ENCODE assay signal across 24 cellular contexts in the genomic region with DNA sequence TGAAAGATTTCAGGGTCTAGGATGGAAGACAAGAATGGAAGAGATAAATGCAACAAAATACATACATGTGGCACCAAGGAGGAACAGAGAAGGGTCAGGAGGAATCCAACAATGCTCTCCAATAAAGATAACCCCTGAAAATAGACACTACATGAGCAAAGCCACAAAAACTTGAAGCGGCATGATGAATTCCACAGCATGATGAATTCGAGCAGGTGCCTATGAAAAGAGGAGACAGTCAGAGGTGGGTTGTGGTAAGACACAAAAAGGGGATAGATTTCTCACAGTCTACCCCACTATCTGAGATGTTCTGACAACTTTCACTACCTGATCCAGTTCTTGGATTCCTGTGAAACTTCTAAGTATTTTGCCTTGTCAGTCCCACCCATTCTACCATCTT.
"Had no signal": no experiment of that assay in that cellular context is flagged by ENCODE, and none has a peak within 500 bp of the region (broad histone marks: within the 10 kb centered on the region; RNA-seq: fewer than 3 reads in every experiment).

No MANE protein-coding gene starts in this region.

- ATAC-seq: foreskin keratinocyte; gastroesophageal sphincter; heart left ventricle; left cardiac atrium; left lung; left ventricle myocardium superior; lower lobe of right lung; mucosa of descending colon; naive thymus-derived CD8-positive, alpha-beta T cell had no signal

- H3K4me3 Mint-ChIP-seq: mesothelial cell of epicardium; naive B cell; naive thymus-derived CD8-positive, alpha-beta T cell had no signal

- H3K9me3 Mint-ChIP-seq: mesothelial cell of epicardium had no signal

- H3K9me3 ChIP-seq: esophagus muscularis mucosa, gastroesophageal sphincter, heart left ventricle, left lung, lower lobe of right lung, mucosa of descending colon had no signal

- H3K27me3 ChIP-seq: esophagus muscularis mucosa, foreskin keratinocyte, gastroesophageal sphincter, heart left ventricle, left lung had no signal

- H3K4me3 ChIP-seq: coronary artery, dorsolateral prefrontal cortex, esophagus muscularis mucosa, gastroesophageal sphincter, heart left ventricle, left lung, lower lobe of right lung, mucosa of descending colon had no signal

- H3K4me1 Mint-ChIP-seq: mesothelial cell of epicardium; naive B cell; naive thymus-derived CD8-positive, alpha-beta T cell had no signal

- DNase-seq: dermis blood vessel endothelial cell; dorsolateral prefrontal cortex; effector CD4-positive, alpha-beta T cell; effector memory CD4-positive, alpha-beta T cell; foreskin keratinocyte; heart left ventricle; hippocampal formation; left cardiac atrium; left lung; left ventricle myocardium superior; lower lobe of right lung; mesenchymal stem cell; mucosa of descending colon; naive B cell; naive thymus-derived CD8-positive, alpha-beta T cell had no signal

- H3K36me3 Mint-ChIP-seq: mesothelial cell of epicardium; naive B cell; naive thymus-derived CD8-positive, alpha-beta T cell had no signal

- H3K27ac ChIP-seq: coronary artery, dorsolateral prefrontal cortex, esophagus muscularis mucosa, foreskin keratinocyte, gastroesophageal sphincter, heart left ventricle, left lung, lower lobe of right lung had no signal

- H3K36me3 ChIP-seq: esophagus muscularis mucosa, gastroesophageal sphincter, heart left ventricle, left lung, lower lobe of right lung had no signal

- H3K4me1 ChIP-seq: esophagus muscularis mucosa, gastroesophageal sphincter, heart left ventricle, left lung, lower lobe of right lung had no signal

- H3K27ac Mint-ChIP-seq: mesothelial cell of epicardium; naive B cell; naive thymus-derived CD8-positive, alpha-beta T cell had no signal

- FAIRE-seq: colon, endothelial cell of umbilical vein, frontal cortex, islet of Langerhans, keratinocyte had no signal
